ENCODE assay signal across 24 cellular contexts in genomic region chr4:14545796-14546195, GRCh38.
"Had no signal": no experiment of that assay in that cellular context is flagged by ENCODE, and none has a peak within 500 bp of the region (broad histone marks: within the 10 kb centered on the region; RNA-seq: fewer than 3 reads in every experiment).

No MANE protein-coding gene starts in this region.

- H3K27me3 Mint-ChIP-seq: dendritic cell treated with granulocyte-macrophage colony-stimulating factor and Interleukin-4, amounts not matched to agents 40 ng/mL and 50 ng/mL, for 4 days; effector memory CD8-positive, alpha-beta T cell had no signal

- H3K27ac ChIP-seq: colonic mucosa, coronary artery, dorsolateral prefrontal cortex, epithelial cell of prostate, esophagus muscularis mucosa, esophagus squamous epithelium, foreskin keratinocyte, gastrocnemius medialis, gastroesophageal sphincter, heart left ventricle, heart right ventricle had no signal

- H3K9me3 ChIP-seq: colonic mucosa, esophagus muscularis mucosa, esophagus squamous epithelium, gastrocnemius medialis, gastroesophageal sphincter had no signal

- H3K4me1 Mint-ChIP-seq: endodermal cell had no signal

- H3K36me3 ChIP-seq: colonic mucosa, esophagus muscularis mucosa, esophagus squamous epithelium, gastrocnemius medialis, gastroesophageal sphincter, heart left ventricle, heart right ventricle had no signal

- H3K27ac Mint-ChIP-seq: dendritic cell treated with granulocyte-macrophage colony-stimulating factor and Interleukin-4, amounts not matched to agents 40 ng/mL and 50 ng/mL, for 4 days; effector memory CD8-positive, alpha-beta T cell; endodermal cell had no signal

- DNase-seq: colonic mucosa; cortex of kidney; dermis blood vessel endothelial cell; dorsolateral prefrontal cortex; effector CD4-positive, alpha-beta T cell; effector CD8-positive, alpha-beta T cell; effector memory CD4-positive, alpha-beta T cell; effector memory CD8-positive, alpha-beta T cell; endodermal cell; erythroblast; esophagus squamous epithelium; foreskin fibroblast; foreskin keratinocyte; foreskin melanocyte; gastrocnemius medialis; head of caudate nucleus; heart left ventricle; heart right ventricle had no signal

- H3K4me3 Mint-ChIP-seq: dendritic cell treated with granulocyte-macrophage colony-stimulating factor and Interleukin-4, amounts not matched to agents 40 ng/mL and 50 ng/mL, for 4 days; effector memory CD8-positive, alpha-beta T cell; endodermal cell had no signal

- ATAC-seq: effector memory CD8-positive, alpha-beta T cell; esophagus mucosa; foreskin keratinocyte; gastrocnemius medialis; gastroesophageal sphincter; heart left ventricle; heart right ventricle had no signal

- H3K27me3 ChIP-seq: colonic mucosa, dorsolateral prefrontal cortex, esophagus muscularis mucosa, esophagus squamous epithelium, gastrocnemius medialis, gastroesophageal sphincter, heart left ventricle, heart right ventricle had no signal

- H3K4me1 ChIP-seq: colonic mucosa, esophagus muscularis mucosa, esophagus squamous epithelium, foreskin keratinocyte, gastrocnemius medialis, gastroesophageal sphincter, heart left ventricle, heart right ventricle had no signal

- H3K4me3 ChIP-seq: colonic mucosa, coronary artery, dorsolateral prefrontal cortex, esophagus muscularis mucosa, esophagus squamous epithelium, gastrocnemius medialis, gastroesophageal sphincter, heart left ventricle, heart right ventricle had no signal
